Comparison of ENCODE assay signal across 10 cellular contexts in genomic region chr20:1827974-1828785, GRCh38.
DNase-seq lines count a peak whose midpoint lies in the region; ATAC-seq and TF ChIP-seq lines count a peak whose summit lies in the region.
"Had no signal": no experiment of that assay in that cellular context is flagged by ENCODE, and none has a peak within 500 bp of the region (broad histone marks: within the 10 kb centered on the region; RNA-seq: fewer than 3 reads in every experiment).

No MANE protein-coding gene starts in this region.

- in situ Hi-C loops in mammary epithelial cell (cut with MboI; ENCODE audit: low sequenced_read_pairs in 2 of 2), result no loop called here

- ATAC-seq in GM21423 (IDR thresholded peaks at IDR 0.05; ENCODE audit: unreplicated experiment), result no peak

- WGBS in mammary epithelial cell (ENCODE audit: low coverage, missing lambda C conversion rate), result 3% methylated on average over 9 of the region's 13 CpGs

- no peaks in the 10 kb centered on the region for H3K36me3 ChIP-seq in HUES48 (ENCODE audit: control insufficient read depth, insufficient read depth, low read length)
- H3K36me3 ChIP-seq in mammary epithelial cell (ENCODE audit: insufficient read depth, low read length), result no peaks in the 10 kb centered on the region
- H3K36me3 ChIP-seq in skeletal muscle satellite cell (ENCODE audit: insufficient read depth, low read length), result no peaks in the 10 kb centered on the region

- DNase-seq in mammary epithelial cell (peak; percentile 96), islet precursor cell (peak; percentile 94), NCI-H2196 treated with DMSO at 0.1 percent for 48 hours (lab: John Stamatoyannopoulos, UW; ENCODE audit: unreplicated experiment) (no peak), NCI-H146 treated with DMSO at 0.1 percent for 48 hours (lab: John Stamatoyannopoulos, UW; ENCODE audit: unreplicated experiment) (no peak)
- no peak for DNase-seq in stimulated activated CD4-positive, alpha-beta T cell treated with anti-CD3 and anti-CD28 coated beads, Interleukin-2, amount 100 ng/mL, for 48 hours
- DNase-seq: EL; stimulated activated CD4-positive, alpha-beta T cell treated with anti-CD3 and anti-CD28 coated beads, Interleukin-4, amount 100 ng/mL, for 1 hour had no signal

- H3K79me2 ChIP-seq in mammary epithelial cell (ENCODE audit: insufficient read depth, low read length), result no peaks in the 10 kb centered on the region

- no peak overlapping the region for H3K4me3 ChIP-seq in HUES48 (ENCODE audit: low read depth, low read length)
- H3K4me3 ChIP-seq in mammary epithelial cell (replicated peaks in 1 of 3; ENCODE audit: insufficient read depth in 1 of 3, low read depth in 2 of 3, low read length in 3 of 3), result no peak overlapping the region
- H3K4me3 ChIP-seq in skeletal muscle satellite cell (ENCODE audit: low read length), result no peak overlapping the region

- BruUV-seq in mammary epithelial cell (replicated peaks; lab: Mats Ljungman, UMichigan), result TSS peak; percentile 88

- no peaks in the 10 kb centered on the region for H4K20me1 ChIP-seq in mammary epithelial cell (ENCODE audit: insufficient read depth, low read length)

- TF ChIP-seq CTCF in mammary epithelial cell (conservative IDR thresholded peaks at IDR 0.05 in 1 of 2, IDR thresholded peaks at IDR 0.05 in 1 of 2; ENCODE audit: extremely low read depth in 1 of 2, insufficient read depth in 1 of 2, low read depth in 1 of 2, low read length in 2 of 2), result no peak

- dilution Hi-C loops in mammary epithelial cell (cut with HindIII; ENCODE audit: low sequenced_read_pairs), result no loop called here

- CTCF ChIA-PET in mammary epithelial cell (lab: Charles Lee; ENCODE audit: low non-redundant PET), result no interaction called here

- H2AFZ ChIP-seq in mammary epithelial cell (ENCODE audit: low read depth, low read length), result peak overlapping the region; percentile 93

- H3K9ac ChIP-seq in HUES48 (ENCODE audit: low read depth, low read length) (no peak overlapping the region), mammary epithelial cell (ENCODE audit: insufficient read depth, low read length) (peak overlapping the region; percentile 55), skeletal muscle satellite cell (ENCODE audit: low read depth, low read length) (peak overlapping the region; percentile 62)

- H3K9me3 ChIP-seq in HUES48 (ENCODE audit: control insufficient read depth, insufficient read depth, low read length), result no peaks in the 10 kb centered on the region
- no peaks in the 10 kb centered on the region for H3K9me3 ChIP-seq in mammary epithelial cell (replicated peaks; ENCODE audit: insufficient read depth, low read length)
- no peaks in the 10 kb centered on the region for H3K9me3 ChIP-seq in skeletal muscle satellite cell (replicated peaks; ENCODE audit: low read length)

- H3K27me3 ChIP-seq in HUES48 (ENCODE audit: control insufficient read depth, insufficient read depth, low read length), result no peaks in the 10 kb centered on the region
- H3K27me3 ChIP-seq in mammary epithelial cell (ENCODE audit: insufficient read depth, low read length), result no peaks in the 10 kb centered on the region
- no peaks in the 10 kb centered on the region for H3K27me3 ChIP-seq in skeletal muscle satellite cell (ENCODE audit: control insufficient read depth, insufficient read depth, low read length)

- H3K27ac ChIP-seq in HUES48 (ENCODE audit: low read depth, low read length), result peak overlapping the region; percentile 46
- H3K27ac ChIP-seq in mammary epithelial cell (ENCODE audit: insufficient read depth, low read depth, low read length), result peak overlapping the region; percentile 94

- peak overlapping the region; percentile 4 for H3K4me2 ChIP-seq in mammary epithelial cell (ENCODE audit: insufficient read depth, low read depth, low read length)
- H3K4me2 ChIP-seq in skeletal muscle satellite cell (ENCODE audit: low read length), result no peak overlapping the region

- intact Hi-C loops in mammary epithelial cell (cut with micrococcal nuclease), result no loop called here

- no peaks in the 10 kb centered on the region for H3K4me1 ChIP-seq in HUES48 (ENCODE audit: control insufficient read depth, insufficient read depth, low read length)
- peaks cover 44% of the 10 kb centered on the region for H3K4me1 ChIP-seq in mammary epithelial cell (ENCODE audit: insufficient read depth, low read length)
- H3K4me1 ChIP-seq in skeletal muscle satellite cell (ENCODE audit: control insufficient read depth, insufficient read depth, low read length), result peaks cover 65% of the 10 kb centered on the region

Comparison
In these comparisons a context has a peak if more than half of its experiments do, and no peak if none do; other contexts are left out.
1. DNase-seq: peak in mammary epithelial cell (single experiment) and islet precursor cell (single experiment); none in NCI-H2196 treated with DMSO at 0.1 percent for 48 hours (single experiment), NCI-H146 treated with DMSO at 0.1 percent for 48 hours (single experiment) and stimulated activated CD4-positive, alpha-beta T cell treated with anti-CD3 and anti-CD28 coated beads, Interleukin-2, amount 100 ng/mL, for 48 hours (0 of 2).